ENCODE assay signal across 23 cellular contexts in the genomic region with DNA sequence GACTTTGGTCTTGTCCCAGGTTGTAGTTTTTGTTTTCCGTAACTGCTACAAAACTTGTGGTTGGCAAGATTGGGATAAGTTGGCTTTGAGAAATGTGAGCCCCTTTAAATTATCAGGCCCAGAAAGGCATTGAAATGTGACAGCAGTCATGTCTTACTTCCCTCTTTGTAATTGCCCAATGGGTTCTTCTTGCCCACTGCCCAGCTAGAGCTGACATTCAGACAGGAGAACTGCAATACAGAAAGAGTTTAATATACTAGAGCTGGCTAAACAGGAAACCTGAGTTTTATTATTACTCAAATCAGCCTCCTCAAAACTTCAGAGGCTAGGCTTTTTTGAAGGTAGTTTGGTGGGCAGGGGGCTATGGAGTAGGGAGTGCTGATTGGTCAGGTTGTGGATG.
"Had no signal": no experiment of that assay in that cellular context is flagged by ENCODE, and none has a peak within 500 bp of the region (broad histone marks: within the 10 kb centered on the region; RNA-seq: fewer than 3 reads in every experiment).

No MANE protein-coding gene starts in this region.

- H3K9me3 Mint-ChIP-seq: activated B cell treated with CpG ODN at 0.5 μM for 24 hours; activated naive CD8-positive, alpha-beta T cell treated with anti-CD3 and anti-CD28 coated beads, Interleukin-2, amount 50 U/mL, for 24 hours; stimulated activated memory B cell treated with anti-CD40 and anti-IgM and Interleukin-4, amounts not matched to agents 10 μg/mL and 1 μg/mL and 100 μg/mL, for 72 hours had no signal

- H3K27me3 Mint-ChIP-seq: activated B cell treated with CpG ODN at 0.5 μM for 24 hours; activated CD4-positive, alpha-beta T cell treated with anti-CD3 and anti-CD28 coated beads for 36 hours; activated naive CD8-positive, alpha-beta T cell treated with anti-CD3 and anti-CD28 coated beads, Interleukin-2, amount 50 U/mL, for 24 hours; naive thymus-derived CD4-positive, alpha-beta T cell; stimulated activated memory B cell treated with anti-CD40 and anti-IgM and Interleukin-4, amounts not matched to agents 10 μg/mL and 1 μg/mL and 100 μg/mL, for 72 hours had no signal

- H3K4me1 Mint-ChIP-seq: immature natural killer cell had no signal

- DNase-seq: activated B cell treated with CpG ODN at 0.5 μM for 24 hours; activated CD4-positive, alpha-beta T cell treated with anti-CD3 and anti-CD28 coated beads for 36 hours; activated gamma-delta T cell; activated naive CD4-positive, alpha-beta T cell treated with anti-CD3 and anti-CD28 coated beads, Interleukin-2, amount 50 U/mL, for 16 hours; activated naive CD8-positive, alpha-beta T cell treated with anti-CD3 and anti-CD28 coated beads, Interleukin-2, amount 50 U/mL, for 24 hours; body of pancreas; dermis blood vessel endothelial cell; effector CD8-positive, alpha-beta T cell; glutamatergic neuron; immature natural killer cell; kidney glomerular epithelial cell; left lung; naive thymus-derived CD4-positive, alpha-beta T cell; occipital lobe; sigmoid colon; stimulated activated CD4-positive, alpha-beta T cell treated with anti-CD3 and anti-CD28 coated beads, Interleukin-15, amount 100 ng/mL, for 24 hours; transverse colon; uterus had no signal

- H3K36me3 Mint-ChIP-seq: immature natural killer cell; naive thymus-derived CD4-positive, alpha-beta T cell; stimulated activated memory B cell treated with anti-CD40 and anti-IgM and Interleukin-4, amounts not matched to agents 10 μg/mL and 1 μg/mL and 100 μg/mL, for 72 hours had no signal

- H3K9me3 ChIP-seq: body of pancreas, left lung, sigmoid colon, transverse colon, uterus had no signal

- H3K4me2 ChIP-seq: hepatocyte, smooth muscle cell had no signal

- H3K4me3 Mint-ChIP-seq: activated B cell treated with CpG ODN at 0.5 μM for 24 hours; activated CD4-positive, alpha-beta T cell treated with anti-CD3 and anti-CD28 coated beads for 36 hours; activated naive CD8-positive, alpha-beta T cell treated with anti-CD3 and anti-CD28 coated beads, Interleukin-2, amount 50 U/mL, for 24 hours; immature natural killer cell; naive thymus-derived CD4-positive, alpha-beta T cell; neural crest cell; stimulated activated memory B cell treated with anti-CD40 and anti-IgM and Interleukin-4, amounts not matched to agents 10 μg/mL and 1 μg/mL and 100 μg/mL, for 72 hours had no signal

- H3K4me1 ChIP-seq: body of pancreas, left lung, sigmoid colon, transverse colon, uterus had no signal

- ATAC-seq: activated CD4-positive, alpha-beta T cell treated with anti-CD3 and anti-CD28 coated beads for 36 hours; activated naive CD8-positive, alpha-beta T cell treated with anti-CD3 and anti-CD28 coated beads, Interleukin-2, amount 50 U/mL, for 24 hours; body of pancreas; left lung; naive thymus-derived CD4-positive, alpha-beta T cell; stimulated activated memory B cell treated with anti-CD40 and anti-IgM and Interleukin-4, amounts not matched to agents 10 μg/mL and 1 μg/mL and 100 μg/mL, for 72 hours had no signal

- H3K36me3 ChIP-seq: left lung, sigmoid colon, transverse colon, uterus had no signal

- H3K27ac ChIP-seq: body of pancreas, hepatocyte, left lung, sigmoid colon, transverse colon, uterus had no signal

- H3K4me3 ChIP-seq: body of pancreas, hepatocyte, left lung, lung, sigmoid colon, smooth muscle cell, transverse colon, uterus had no signal

- H3K27me3 ChIP-seq: body of pancreas, hepatocyte, left lung, sigmoid colon, transverse colon, uterus had no signal
